Comparison of ENCODE assay signal across 19 cellular contexts in genomic region chr15:69946870-69947269, GRCh38.
DNase-seq lines count a peak whose midpoint lies in the region; ATAC-seq and TF ChIP-seq lines count a peak whose summit lies in the region.
"Had no signal": no experiment of that assay in that cellular context is flagged by ENCODE, and none has a peak within 500 bp of the region (broad histone marks: within the 10 kb centered on the region; RNA-seq: fewer than 3 reads in every experiment).

No MANE protein-coding gene starts in this region.

- POLR2A ChIA-PET in naive thymus-derived CD8-positive, alpha-beta T cell (lab: Charles Lee): no interaction called here

- H3K27ac Mint-ChIP-seq in stimulated activated naive CD8-positive, alpha-beta T cell treated with anti-CD3 and anti-CD28 coated beads, Interleukin-15, Interleukin-2, amounts not matched to agents 100 ng/mL and 50 ng/mL, for 24 hours: peak overlapping the region; percentile 1
- no peak overlapping the region for H3K27ac Mint-ChIP-seq in stimulated activated naive CD8-positive, alpha-beta T cell treated with anti-CD3 and anti-CD28 coated beads, Interleukin-15, amount 100 ng/mL, for 72 hours
- H3K27ac Mint-ChIP-seq in naive thymus-derived CD8-positive, alpha-beta T cell: no peak overlapping the region
- H3K27ac Mint-ChIP-seq: B cell; CD4-positive, CD25-positive, alpha-beta regulatory T cell; CD8-positive, alpha-beta memory T cell; GM23338 had no signal

- H3K27me3 ChIP-seq in WERI-Rb-1 (ENCODE audit: insufficient read depth, low read depth, severe bottlenecking): no peaks in the 10 kb centered on the region

- no peaks in the 10 kb centered on the region for H3K9me3 ChIP-seq in WERI-Rb-1 (ENCODE audit: severe bottlenecking)

- H3K27me3 Mint-ChIP-seq in stimulated activated naive CD8-positive, alpha-beta T cell treated with anti-CD3 and anti-CD28 coated beads, Interleukin-15, Interleukin-2, amounts not matched to agents 100 ng/mL and 50 ng/mL, for 24 hours: no peaks in the 10 kb centered on the region
- H3K27me3 Mint-ChIP-seq in stimulated activated naive CD8-positive, alpha-beta T cell treated with anti-CD3 and anti-CD28 coated beads, Interleukin-15, amount 100 ng/mL, for 72 hours: peaks cover 7% of the 10 kb centered on the region
- H3K27me3 Mint-ChIP-seq in naive thymus-derived CD8-positive, alpha-beta T cell: peaks cover 0 to 5% (median 2%) of the 10 kb centered on the region in 5 donors

- no peak overlapping the region for H3K4me3 ChIP-seq in Jurkat, Clone E6-1 (ENCODE audit: low read length)
- H3K4me3 ChIP-seq in WERI-Rb-1 (ENCODE audit: low read depth, low read length): no peak overlapping the region
- H3K4me3 ChIP-seq: GM23338 had no signal

- ATAC-seq in stimulated activated naive CD8-positive, alpha-beta T cell treated with anti-CD3 and anti-CD28 coated beads, Interleukin-15, amount 100 ng/mL, for 72 hours: no peak
- no peak for ATAC-seq in HG03378 (IDR thresholded peaks at IDR 0.05; ENCODE audit: unreplicated experiment)
- ATAC-seq in naive thymus-derived CD8-positive, alpha-beta T cell: no peak
- ATAC-seq: GM23338 had no signal

- TF ChIP-seq CTCF in WERI-Rb-1 (IDR thresholded peaks at IDR 0.05; ENCODE audit: low read depth, low read length): 0 out of 2 replicates have a peak, but pooled peaks have one; percentile 11

- H3K4me3 Mint-ChIP-seq in stimulated activated naive CD8-positive, alpha-beta T cell treated with anti-CD3 and anti-CD28 coated beads, Interleukin-15, Interleukin-2, amounts not matched to agents 100 ng/mL and 50 ng/mL, for 24 hours: no peak overlapping the region
- H3K4me3 Mint-ChIP-seq in stimulated activated naive CD8-positive, alpha-beta T cell treated with anti-CD3 and anti-CD28 coated beads, Interleukin-15, amount 100 ng/mL, for 72 hours: no peak overlapping the region
- H3K4me3 Mint-ChIP-seq in naive thymus-derived CD8-positive, alpha-beta T cell: no peak overlapping the region
- H3K4me3 Mint-ChIP-seq: B cell; CD4-positive, CD25-positive, alpha-beta regulatory T cell; CD8-positive, alpha-beta memory T cell; GM23338 had no signal

- no peak for DNase-seq in stimulated activated naive CD8-positive, alpha-beta T cell treated with anti-CD3 and anti-CD28 coated beads, Interleukin-15, amount 100 ng/mL, for 72 hours
- peak; percentile 8 for DNase-seq in Jurkat, Clone E6-1 (ENCODE audit: low read depth, low spot score)
- DNase-seq in WERI-Rb-1: no peak
- no peak for DNase-seq in effector CD8-positive, alpha-beta T cell (lab: John Stamatoyannopoulos, UW)
- no peak for DNase-seq in naive thymus-derived CD8-positive, alpha-beta T cell
- DNase-seq: C1 segment of cervical spinal cord; CD4-positive, CD25-positive, alpha-beta regulatory T cell; CD8-positive, alpha-beta memory T cell; COR-L47; DMS153; DND-41; EL; HCEC 1CT; IMR-90; KBM-7 had no signal

- H3K36me3 Mint-ChIP-seq in stimulated activated naive CD8-positive, alpha-beta T cell treated with anti-CD3 and anti-CD28 coated beads, Interleukin-15, Interleukin-2, amounts not matched to agents 100 ng/mL and 50 ng/mL, for 24 hours (ENCODE audit: low read depth): no peaks in the 10 kb centered on the region
- H3K36me3 Mint-ChIP-seq in naive thymus-derived CD8-positive, alpha-beta T cell: no peaks in the 10 kb centered on the region
- H3K36me3 Mint-ChIP-seq: CD4-positive, CD25-positive, alpha-beta regulatory T cell; CD8-positive, alpha-beta memory T cell had no signal

- no peak overlapping the region for H3K27ac ChIP-seq in WERI-Rb-1

- no peaks in the 10 kb centered on the region for H3K36me3 ChIP-seq in WERI-Rb-1

- H3K9me3 Mint-ChIP-seq in stimulated activated naive CD8-positive, alpha-beta T cell treated with anti-CD3 and anti-CD28 coated beads, Interleukin-15, Interleukin-2, amounts not matched to agents 100 ng/mL and 50 ng/mL, for 24 hours: no peaks in the 10 kb centered on the region
- H3K9me3 Mint-ChIP-seq in stimulated activated naive CD8-positive, alpha-beta T cell treated with anti-CD3 and anti-CD28 coated beads, Interleukin-15, amount 100 ng/mL, for 72 hours: no peaks in the 10 kb centered on the region
- H3K9me3 Mint-ChIP-seq in naive thymus-derived CD8-positive, alpha-beta T cell: no peaks in the 10 kb centered on the region
- H3K9me3 Mint-ChIP-seq: CD4-positive, CD25-positive, alpha-beta regulatory T cell; CD8-positive, alpha-beta memory T cell; GM23338 had no signal

- no peaks in the 10 kb centered on the region for H3K4me1 Mint-ChIP-seq in stimulated activated naive CD8-positive, alpha-beta T cell treated with anti-CD3 and anti-CD28 coated beads, Interleukin-15, Interleukin-2, amounts not matched to agents 100 ng/mL and 50 ng/mL, for 24 hours (ENCODE audit: low read depth)
- no peaks in the 10 kb centered on the region for H3K4me1 Mint-ChIP-seq in stimulated activated naive CD8-positive, alpha-beta T cell treated with anti-CD3 and anti-CD28 coated beads, Interleukin-15, amount 100 ng/mL, for 72 hours
- no peaks in the 10 kb centered on the region for H3K4me1 Mint-ChIP-seq in naive thymus-derived CD8-positive, alpha-beta T cell
- H3K4me1 Mint-ChIP-seq: CD4-positive, CD25-positive, alpha-beta regulatory T cell; CD8-positive, alpha-beta memory T cell; GM23338 had no signal
